ENCODE assay signal across 1 cellular context in genomic region chr18:62838475-62839098, GRCh38.
TF ChIP-seq lines count a peak whose summit lies in the region.

No MANE protein-coding gene starts in this region.

TF ChIP-seq in GM12878, 131 proteins besides CTCF, POLR2A, EP300 and RAD21 (continued from another document):
- TF ChIP-seq BHLHE40 (IDR thresholded peaks at IDR 0.05; ENCODE audit: borderline replicate concordance in 1 of 2, low read depth in 2 of 2, low read length in 1 of 2) (no peak), IKZF2 (IDR thresholded peaks at IDR 0.05) (peak in 1 of 2 experiments; percentile 52; a peak in 2 of 4 replicates), SKIL (IDR thresholded peaks at IDR 0.05; ENCODE audit: low read depth, poor library complexity, severe bottlenecking) (peak; percentile 58), RUNX3 (IDR thresholded peaks at IDR 0.05; ENCODE audit: low read length) (peak; percentile 6; the same call in 1 of the 2 replicates), CUX1 (IDR thresholded peaks at IDR 0.05; ENCODE audit: insufficient replicate concordance, low read depth, low read length) (peak; percentile 42), NFIC (IDR thresholded peaks at IDR 0.05; ENCODE audit: low read depth, low read length) (peak; percentile 38; the same call in 1 of the 2 replicates), RELB (IDR thresholded peaks at IDR 0.05; ENCODE audit: low read depth) (peak; percentile 62), CHD2 (IDR thresholded peaks at IDR 0.05; ENCODE audit: borderline replicate concordance, low read depth, low read length) (no peak)
TF ChIP-seq in GM12878: peak in this region for 11.
